Comparison of ENCODE assay signal across 8 cellular contexts in genomic region chr13:91399189-91400093, GRCh38. TPM values are rescaled to one million over a fixed set of nuclear protein-coding genes. Genes with fewer than 3 reads are reported as not detected.
DNase-seq lines count a peak whose midpoint lies in the region; ATAC-seq, FAIRE-seq and TF ChIP-seq lines count a peak whose summit lies in the region.

No MANE protein-coding gene starts in this region.

- H3K4me3 ChIP-seq in CD4-positive, alpha-beta memory T cell (ENCODE audit: low read length in 2 of 2) = peak overlapping the region in 1 of 2 donors; percentile 46
- peak overlapping the region; percentile 85 for H3K4me3 ChIP-seq in GM23338
- peak overlapping the region; percentile 31 to 62 (median 59) for H3K4me3 ChIP-seq in keratinocyte (ENCODE audit: control insufficient read depth in 2 of 3, extremely low read depth in 1 of 3, insufficient read depth in 2 of 3, low read depth in 1 of 3, low read length in 3 of 3)

- no peaks in the 10 kb centered on the region for H3K79me2 ChIP-seq in GM23338 (replicated peaks; ENCODE audit: insufficient read depth)
- no peaks in the 10 kb centered on the region for H3K79me2 ChIP-seq in keratinocyte (ENCODE audit: control insufficient read depth, insufficient read depth, low read length)

- H3K4me2 ChIP-seq in GM23338 (peak overlapping the region; percentile 91), keratinocyte (ENCODE audit: control insufficient read depth, extremely low read depth, insufficient read depth, low read depth, low read length) (peak overlapping the region; percentile 82)

- peak overlapping the region in 1 of 7 donors; percentile 4 for H3K27ac Mint-ChIP-seq in CD4-positive, alpha-beta memory T cell
- H3K27ac Mint-ChIP-seq in GM23338 = no peak overlapping the region
- no peak overlapping the region for H3K27ac Mint-ChIP-seq in activated CD8-positive, alpha-beta T cell treated with anti-CD3 and anti-CD28 coated beads, Interleukin-2, amount 10 ng/mL, durations not matched to agents 7 days and 5 days
- H3K27ac Mint-ChIP-seq in stimulated activated naive CD8-positive, alpha-beta T cell treated with anti-CD3 and anti-CD28 coated beads, Interleukin-15, Interleukin-2, amounts not matched to agents 100 ng/mL and 50 ng/mL, for 24 hours = no peak overlapping the region

- no peaks in the 10 kb centered on the region for H3K9me3 ChIP-seq in CD4-positive, alpha-beta memory T cell (ENCODE audit: control insufficient read depth in 1 of 2, low read length in 2 of 2)
- no peaks in the 10 kb centered on the region for H3K9me3 ChIP-seq in keratinocyte (ENCODE audit: control insufficient read depth, low read depth, low read length)

- H3K9me3 Mint-ChIP-seq in CD4-positive, alpha-beta memory T cell = no peaks in the 10 kb centered on the region
- H3K9me3 Mint-ChIP-seq in GM23338 = no peaks in the 10 kb centered on the region; the same call in 2 of the 3 replicates
- no peaks in the 10 kb centered on the region for H3K9me3 Mint-ChIP-seq in activated CD8-positive, alpha-beta T cell treated with anti-CD3 and anti-CD28 coated beads, Interleukin-2, amount 10 ng/mL, durations not matched to agents 7 days and 5 days (ENCODE audit: insufficient read depth)
- H3K9me3 Mint-ChIP-seq in stimulated activated naive CD8-positive, alpha-beta T cell treated with anti-CD3 and anti-CD28 coated beads, Interleukin-15, Interleukin-2, amounts not matched to agents 100 ng/mL and 50 ng/mL, for 24 hours = no peaks in the 10 kb centered on the region

- peak in 2 of 5 donors; percentile 2 to 17 for DNase-seq in CD4-positive, alpha-beta memory T cell
- DNase-seq in GM23338 (ENCODE audit: low spot score) = peak; percentile 43
- no peak for DNase-seq in activated CD8-positive, alpha-beta T cell treated with anti-CD3 and anti-CD28 coated beads, Interleukin-2, amount 10 ng/mL, durations not matched to agents 7 days and 5 days
- DNase-seq in keratinocyte (ENCODE audit: low read depth, low spot score) = no peak
- no peak for DNase-seq in DMS153 (lab: John Stamatoyannopoulos, UW)
- no peak for DNase-seq in activated CD4-positive, CD25-positive, alpha-beta regulatory T cell treated with anti-CD3 and anti-CD28 coated beads, Interleukin-2, amount 50 U/mL, for 72 hours
- DNase-seq in KBM-7 = no peak

- H3K9ac ChIP-seq in keratinocyte (ENCODE audit: control insufficient read depth, extremely low read depth, insufficient read depth, low read length) = no peak overlapping the region

- ATAC-seq in GM23338 = peak; percentile 64
- ATAC-seq in activated CD8-positive, alpha-beta T cell treated with anti-CD3 and anti-CD28 coated beads, Interleukin-2, amount 10 ng/mL, durations not matched to agents 7 days and 5 days = no peak

- no peaks in the 10 kb centered on the region for H3K9me1 ChIP-seq in keratinocyte (ENCODE audit: control insufficient read depth, extremely low read depth, insufficient read depth, low read length)

- H4K20me1 ChIP-seq in GM23338 (replicated peaks; ENCODE audit: insufficient read depth) = no peaks in the 10 kb centered on the region; the same call in 1 of the 2 replicates
- no peaks in the 10 kb centered on the region for H4K20me1 ChIP-seq in keratinocyte (ENCODE audit: control insufficient read depth, extremely low read depth, insufficient read depth, low read length)

- intact Hi-C loops in CD4-positive, alpha-beta memory T cell (cut with micrococcal nuclease) = loop anchor here (2.0 kb wide), 1 partner anchor 87 kb away; no protein-coding TSS in a partner anchor

- peak overlapping the region; percentile 66 to 89 (median 74) for H3K4me3 Mint-ChIP-seq in CD4-positive, alpha-beta memory T cell
- peak overlapping the region; percentile 75 for H3K4me3 Mint-ChIP-seq in GM23338
- H3K4me3 Mint-ChIP-seq in activated CD8-positive, alpha-beta T cell treated with anti-CD3 and anti-CD28 coated beads, Interleukin-2, amount 10 ng/mL, durations not matched to agents 7 days and 5 days = peak overlapping the region; percentile 52
- H3K4me3 Mint-ChIP-seq in stimulated activated naive CD8-positive, alpha-beta T cell treated with anti-CD3 and anti-CD28 coated beads, Interleukin-15, Interleukin-2, amounts not matched to agents 100 ng/mL and 50 ng/mL, for 24 hours = peak overlapping the region; percentile 77

- POLR2A ChIA-PET in CD4-positive, alpha-beta memory T cell (lab: Charles Lee; ENCODE audit: partially characterized antibody) = no interaction called here
- POLR2A ChIA-PET in activated CD8-positive, alpha-beta T cell treated with anti-CD3 and anti-CD28 coated beads, Interleukin-2, amount 10 ng/mL, durations not matched to agents 7 days and 5 days (lab: Charles Lee) = interaction anchor here (1.0 kb wide), 1 partner anchor 53 kb away, joined by 3 read pairs; no protein-coding TSS in a partner anchor

- TF ChIP-seq CTCF in GM23338 (conservative IDR thresholded peaks at IDR 0.05; ENCODE audit: low read depth in 2 of 2) (no peak), keratinocyte (optimal IDR thresholded peaks at IDR 0.05 in 1 of 3, IDR thresholded peaks at IDR 0.05 in 1 of 3, conservative IDR thresholded peaks at IDR 0.05 in 1 of 3; ENCODE audit: extremely low read depth in 1 of 3, insufficient read depth in 2 of 3, low read length in 3 of 3) (no peak)

- no peak overlapping the region for H3K27ac ChIP-seq in CD4-positive, alpha-beta memory T cell (ENCODE audit: low read depth, low read length)
- H3K27ac ChIP-seq in GM23338 (ENCODE audit: low read depth) (no peak overlapping the region), keratinocyte (ENCODE audit: control insufficient read depth, insufficient read depth, low read length) (no peak overlapping the region)

- CTCF ChIA-PET in CD4-positive, alpha-beta memory T cell (lab: Charles Lee; ENCODE audit: partially characterized antibody) = interaction anchor here (1.0 to 1.1 kb wide), 3 partner anchors 12 to 50 kb away, joined by 3 to 4 read pairs (median 4); no protein-coding TSS in a partner anchor
- CTCF ChIA-PET in activated CD8-positive, alpha-beta T cell treated with anti-CD3 and anti-CD28 coated beads, Interleukin-2, amount 10 ng/mL, durations not matched to agents 7 days and 5 days (lab: Charles Lee) = no interaction called here

- peaks cover 17% of the 10 kb centered on the region for H3K4me1 ChIP-seq in CD4-positive, alpha-beta memory T cell (ENCODE audit: insufficient read depth, low read length)
- H3K4me1 ChIP-seq in GM23338 (ENCODE audit: insufficient read depth) (no peaks in the 10 kb centered on the region), keratinocyte (ENCODE audit: control insufficient read depth, extremely low read depth, insufficient read depth, low read length) (peaks cover 4% of the 10 kb centered on the region)

- peaks cover 17 to 20% of the 10 kb centered on the region in 2 donors for H3K27me3 Mint-ChIP-seq in CD4-positive, alpha-beta memory T cell
- H3K27me3 Mint-ChIP-seq in GM23338 (ENCODE audit: insufficient read depth, low read depth, poor library complexity) = peaks cover 29% of the 10 kb centered on the region
- H3K27me3 Mint-ChIP-seq in activated CD8-positive, alpha-beta T cell treated with anti-CD3 and anti-CD28 coated beads, Interleukin-2, amount 10 ng/mL, durations not matched to agents 7 days and 5 days (ENCODE audit: low read depth) = peaks cover 67% of the 10 kb centered on the region
- H3K27me3 Mint-ChIP-seq in stimulated activated naive CD8-positive, alpha-beta T cell treated with anti-CD3 and anti-CD28 coated beads, Interleukin-15, Interleukin-2, amounts not matched to agents 100 ng/mL and 50 ng/mL, for 24 hours = peaks cover 71% of the 10 kb centered on the region

- in situ Hi-C loops in KBM-7 (cut with MboI; ENCODE audit: low pct_unique_long_range_greater_than_20kb, low sequenced_read_pairs) = no loop called here

- H2AFZ ChIP-seq in GM23338 (peak overlapping the region; percentile 99), keratinocyte (ENCODE audit: control insufficient read depth, low read length) (no peak overlapping the region)

- H3K9me2 ChIP-seq in GM23338 (ENCODE audit: insufficient read depth) = no peaks in the 10 kb centered on the region

- no peaks in the 10 kb centered on the region for H3K36me3 ChIP-seq in CD4-positive, alpha-beta memory T cell (ENCODE audit: insufficient read depth, low read length)
- H3K36me3 ChIP-seq in GM23338 (ENCODE audit: insufficient read depth) (no peaks in the 10 kb centered on the region), keratinocyte (ENCODE audit: control insufficient read depth in 2 of 2, extremely low read depth in 1 of 2, insufficient read depth in 2 of 2, low read length in 2 of 2) (no peaks in the 10 kb centered on the region)

- no peaks in the 10 kb centered on the region for H3F3A ChIP-seq in GM23338 (replicated peaks; ENCODE audit: low read depth)

- H3K36me3 Mint-ChIP-seq in CD4-positive, alpha-beta memory T cell = no peaks in the 10 kb centered on the region
- no peaks in the 10 kb centered on the region for H3K36me3 Mint-ChIP-seq in GM23338 (ENCODE audit: low read depth)
- no peaks in the 10 kb centered on the region for H3K36me3 Mint-ChIP-seq in activated CD8-positive, alpha-beta T cell treated with anti-CD3 and anti-CD28 coated beads, Interleukin-2, amount 10 ng/mL, durations not matched to agents 7 days and 5 days (ENCODE audit: low read depth)
- H3K36me3 Mint-ChIP-seq in stimulated activated naive CD8-positive, alpha-beta T cell treated with anti-CD3 and anti-CD28 coated beads, Interleukin-15, Interleukin-2, amounts not matched to agents 100 ng/mL and 50 ng/mL, for 24 hours (ENCODE audit: low read depth) = no peaks in the 10 kb centered on the region

- H3K27me3 ChIP-seq in CD4-positive, alpha-beta memory T cell (ENCODE audit: insufficient read depth, low read length) = peaks cover 12% of the 10 kb centered on the region
- peaks cover 56% of the 10 kb centered on the region for H3K27me3 ChIP-seq in GM23338 (ENCODE audit: insufficient read depth)
- peaks cover 26% of the 10 kb centered on the region for H3K27me3 ChIP-seq in keratinocyte (ENCODE audit: control insufficient read depth, extremely low read depth, insufficient read depth, low read length)

- FAIRE-seq in keratinocyte (lab: Jason Lieb, UNC) = no peak

- H3K4me1 Mint-ChIP-seq in CD4-positive, alpha-beta memory T cell = peaks cover 7 to 17% (median 14%) of the 10 kb centered on the region in 4 donors
- peaks cover 3% of the 10 kb centered on the region; the same call in 2 of the 3 replicates for H3K4me1 Mint-ChIP-seq in GM23338
- H3K4me1 Mint-ChIP-seq in activated CD8-positive, alpha-beta T cell treated with anti-CD3 and anti-CD28 coated beads, Interleukin-2, amount 10 ng/mL, durations not matched to agents 7 days and 5 days (ENCODE audit: low read depth) = peaks cover 13% of the 10 kb centered on the region
- H3K4me1 Mint-ChIP-seq in stimulated activated naive CD8-positive, alpha-beta T cell treated with anti-CD3 and anti-CD28 coated beads, Interleukin-15, Interleukin-2, amounts not matched to agents 100 ng/mL and 50 ng/mL, for 24 hours (ENCODE audit: low read depth) = peaks cover 16% of the 10 kb centered on the region

- dilution Hi-C loops in keratinocyte (cut with MboI; ENCODE audit: extremely low pct_ligation_motif_present, low sequenced_read_pairs) = no loop called here

RNA-seq across cellular contexts. Expression of gene GPC5, which starts 1.0 kb away (rescaled TPM):
- total RNA-seq in CD4-positive, alpha-beta memory T cell = under 1 TPM in 1 of 2 experiments, not detected in 1; 0.14 TPM
- polyA plus RNA-seq in CD4-positive, alpha-beta memory T cell = not detected
- total RNA-seq in GM23338 (2014; rRNA removed; shearing (Covaris generic)) = 1.1 and 1.2 TPM in 2 replicates
- 0.78 and 0.95 TPM in 2 replicates for polyA plus RNA-seq in GM23338 (2016; fragmentation: Nextera tagmentation; extraction: Ambion mirVana)
- total RNA-seq in activated CD8-positive, alpha-beta T cell treated with anti-CD3 and anti-CD28 coated beads, Interleukin-2, amount 10 ng/mL, durations not matched to agents 7 days and 5 days = not detected
- polyA plus RNA-seq in keratinocyte = 0.10 to 0.17 TPM (median 0.10 TPM) in 3 replicates
- 3.5 TPM for polyA plus RNA-seq in keratinocyte (2011; ENCODE audit: low read depth)
- 0.16 TPM in 1 of 2 replicates, not detected in the other for polyA plus RNA-seq in keratinocyte (2011; cell fraction: cytosol; rRNA removed)
- 0.25 and 0.37 TPM in 2 replicates for polyA plus RNA-seq in keratinocyte (2011; cell fraction: nucleus; rRNA removed)
- 0.11 and 0.72 TPM in 2 replicates for polyA plus RNA-seq in keratinocyte (2012; ENCODE audit: low replicate concordance)
- polyA minus RNA-seq in keratinocyte = 1.8 TPM in 1 of 3 replicates, not detected in the others
- polyA minus RNA-seq in keratinocyte (2011; cell fraction: cytosol; rRNA and poly(A)+ RNA removed) = not detected
- polyA minus RNA-seq in keratinocyte (2011; cell fraction: nucleus; rRNA and poly(A)+ RNA removed) = 0.93 TPM in 1 of 2 replicates, not detected in the other

RNA-seq across cellular contexts. Expression of gene MIR17HG, which starts 52.0 kb away (rescaled TPM):
- total RNA-seq in CD4-positive, alpha-beta memory T cell = 10 to 100 TPM; 12.7 to 13.2 TPM
- polyA plus RNA-seq in CD4-positive, alpha-beta memory T cell = under 1 TPM; 0.18 to 0.71 TPM
- total RNA-seq in GM23338 (2014; rRNA removed; shearing (Covaris generic)) = 44.8 and 46.0 TPM in 2 replicates
- polyA plus RNA-seq in GM23338 (2016; fragmentation: Nextera tagmentation; extraction: Ambion mirVana) = 9.1 and 14.8 TPM in 2 replicates
- total RNA-seq in activated CD8-positive, alpha-beta T cell treated with anti-CD3 and anti-CD28 coated beads, Interleukin-2, amount 10 ng/mL, durations not matched to agents 7 days and 5 days = 1 to 10 TPM; 8.1 to 9.9 TPM
- 0.83 to 2.9 TPM (median 0.91 TPM) in 3 replicates for polyA plus RNA-seq in keratinocyte
- polyA plus RNA-seq in keratinocyte (2011; ENCODE audit: low read depth) = 2.4 TPM
- 0.06 TPM in 1 of 2 replicates, not detected in the other for polyA plus RNA-seq in keratinocyte (2011; cell fraction: cytosol; rRNA removed)
- polyA plus RNA-seq in keratinocyte (2011; cell fraction: nucleus; rRNA removed) = 0.93 and 2.7 TPM in 2 replicates
- polyA plus RNA-seq in keratinocyte (2012; ENCODE audit: low replicate concordance) = 0.92 and 4.1 TPM in 2 replicates
- 1.8 to 6.7 TPM (median 2.0 TPM) in 3 replicates for polyA minus RNA-seq in keratinocyte
- polyA minus RNA-seq in keratinocyte (2011; cell fraction: cytosol; rRNA and poly(A)+ RNA removed) = not detected
- 3.2 and 3.8 TPM in 2 replicates for polyA minus RNA-seq in keratinocyte (2011; cell fraction: nucleus; rRNA and poly(A)+ RNA removed)
